19 cellular contexts compared by ENCODE assay signal in the genomic region with DNA sequence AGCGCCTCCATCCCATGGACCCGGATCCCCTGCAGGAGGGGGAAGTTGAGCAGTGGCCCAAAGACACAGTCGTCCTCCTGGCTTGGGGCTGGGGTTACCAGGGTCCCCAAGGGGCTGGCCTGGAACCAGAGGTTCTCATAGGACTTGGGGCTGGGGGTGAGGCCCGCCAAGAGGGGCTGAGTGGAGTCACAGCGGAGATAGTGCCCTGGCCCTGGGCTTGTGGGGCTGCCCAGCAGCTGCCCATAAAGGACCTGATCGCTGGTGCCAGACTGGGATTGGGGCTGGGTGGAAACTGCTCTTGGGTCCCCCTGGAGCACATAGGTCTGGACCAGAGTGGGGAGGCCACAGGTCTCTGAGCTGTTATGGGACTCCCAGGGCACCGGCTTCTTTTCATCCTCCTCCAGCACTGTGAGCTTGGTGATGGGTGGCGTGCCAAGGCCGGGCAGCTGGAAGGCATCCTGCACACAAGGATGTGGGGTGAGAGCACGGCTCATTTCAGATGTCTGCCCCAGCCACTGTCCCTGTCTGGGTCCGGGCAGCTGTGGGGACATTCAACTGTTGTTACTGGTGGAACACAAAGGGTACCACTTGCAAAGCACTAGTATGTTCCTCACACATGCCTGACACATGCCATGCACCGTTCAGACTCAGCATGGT. TPM values are rescaled to one million over a fixed set of nuclear protein-coding genes. Genes with fewer than 3 reads are reported as not detected.
"Had no signal": no experiment of that assay in that cellular context is flagged by ENCODE, and none has a peak within 500 bp of the region (broad histone marks: within the 10 kb centered on the region; RNA-seq: fewer than 3 reads in every experiment).

No MANE protein-coding gene starts in this region.

- H3K9me3 Mint-ChIP-seq: activated naive CD8-positive, alpha-beta T cell treated with anti-CD3 and anti-CD28 coated beads for 36 hours; activated T-cell treated with anti-CD3 and anti-CD28 coated beads, Interleukin-2, amount 50 U/mL, for 4 hours; endodermal cell; immature natural killer cell had no signal

- H3K4me3 ChIP-seq: lung, transverse colon had no signal

- H3K9me3 ChIP-seq: transverse colon had no signal

- H3K4me3 Mint-ChIP-seq: activated naive CD8-positive, alpha-beta T cell treated with anti-CD3 and anti-CD28 coated beads for 36 hours; activated T-cell treated with anti-CD3 and anti-CD28 coated beads, Interleukin-2, amount 50 U/mL, for 4 hours; endodermal cell had no signal

- H3K36me3 Mint-ChIP-seq: immature natural killer cell had no signal

- H3K27me3 ChIP-seq: brain microvascular endothelial cell, transverse colon had no signal

- H3K36me3 ChIP-seq: transverse colon had no signal

- H3K27ac ChIP-seq: brain microvascular endothelial cell, transverse colon had no signal

- ATAC-seq: activated T-cell treated with anti-CD3 and anti-CD28 coated beads, Interleukin-2, amount 50 U/mL, for 4 hours; left colon; right cardiac atrium; SK-N-SH treated with all-trans-retinoic acid at 6 μM for 48 hours had no signal

- H3K27ac Mint-ChIP-seq: activated naive CD8-positive, alpha-beta T cell treated with anti-CD3 and anti-CD28 coated beads for 36 hours; endodermal cell had no signal

- H3K27me3 Mint-ChIP-seq: activated naive CD8-positive, alpha-beta T cell treated with anti-CD3 and anti-CD28 coated beads for 36 hours had no signal

- DNase-seq: activated CD4-positive, CD25-positive, alpha-beta regulatory T cell; activated gamma-delta T cell; activated naive CD8-positive, alpha-beta T cell treated with anti-CD3 and anti-CD28 coated beads for 36 hours; activated T-cell treated with anti-CD3 and anti-CD28 coated beads, Interleukin-2, amount 50 U/mL, for 4 hours; brain microvascular endothelial cell; endodermal cell; erythroblast; immature natural killer cell; left colon; posterior cingulate gyrus; small intestine; stimulated activated naive CD4-positive, alpha-beta T cell; substantia nigra; transverse colon had no signal

RNA-seq across cellular contexts. Expression of gene CSF3R, which starts 16.2 kb away (rescaled TPM):
- total RNA-seq: activated T-cell treated with anti-CD3 and anti-CD28 coated beads, Interleukin-2, amount 50 U/mL, for 4 hours; dermis microvascular lymphatic vessel endothelial cell; fibroblast of villous mesenchyme had no signal
